ENCODE assay signal across 1 cellular context in the genomic region with DNA sequence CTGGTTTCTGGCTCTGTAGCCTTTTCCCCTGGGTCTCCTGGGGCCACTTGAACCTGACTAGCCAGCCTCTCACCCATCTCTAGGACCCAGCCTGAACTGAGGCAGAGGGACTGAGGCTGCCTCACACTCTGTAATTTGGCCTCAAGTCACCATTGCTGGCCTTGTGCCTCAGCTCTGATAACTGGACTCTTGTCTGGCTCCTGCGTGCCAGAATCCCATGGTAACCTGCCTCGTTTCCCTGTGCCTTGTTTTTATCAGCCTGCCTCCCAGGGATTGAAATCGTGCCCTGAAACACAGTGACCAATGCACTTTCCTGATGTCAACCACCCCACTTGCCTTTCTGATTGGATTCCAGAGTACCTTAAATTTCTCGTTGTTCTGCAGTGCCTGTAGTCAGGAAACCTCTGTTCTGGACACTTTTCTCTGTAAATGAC.
TF ChIP-seq lines count a peak whose summit lies in the region.

No MANE protein-coding gene starts in this region.

TF ChIP-seq in GM23338, 12 proteins besides CTCF, POLR2A, EP300 and RAD21 (continued from another document):
- TF ChIP-seq, protein P1, sequence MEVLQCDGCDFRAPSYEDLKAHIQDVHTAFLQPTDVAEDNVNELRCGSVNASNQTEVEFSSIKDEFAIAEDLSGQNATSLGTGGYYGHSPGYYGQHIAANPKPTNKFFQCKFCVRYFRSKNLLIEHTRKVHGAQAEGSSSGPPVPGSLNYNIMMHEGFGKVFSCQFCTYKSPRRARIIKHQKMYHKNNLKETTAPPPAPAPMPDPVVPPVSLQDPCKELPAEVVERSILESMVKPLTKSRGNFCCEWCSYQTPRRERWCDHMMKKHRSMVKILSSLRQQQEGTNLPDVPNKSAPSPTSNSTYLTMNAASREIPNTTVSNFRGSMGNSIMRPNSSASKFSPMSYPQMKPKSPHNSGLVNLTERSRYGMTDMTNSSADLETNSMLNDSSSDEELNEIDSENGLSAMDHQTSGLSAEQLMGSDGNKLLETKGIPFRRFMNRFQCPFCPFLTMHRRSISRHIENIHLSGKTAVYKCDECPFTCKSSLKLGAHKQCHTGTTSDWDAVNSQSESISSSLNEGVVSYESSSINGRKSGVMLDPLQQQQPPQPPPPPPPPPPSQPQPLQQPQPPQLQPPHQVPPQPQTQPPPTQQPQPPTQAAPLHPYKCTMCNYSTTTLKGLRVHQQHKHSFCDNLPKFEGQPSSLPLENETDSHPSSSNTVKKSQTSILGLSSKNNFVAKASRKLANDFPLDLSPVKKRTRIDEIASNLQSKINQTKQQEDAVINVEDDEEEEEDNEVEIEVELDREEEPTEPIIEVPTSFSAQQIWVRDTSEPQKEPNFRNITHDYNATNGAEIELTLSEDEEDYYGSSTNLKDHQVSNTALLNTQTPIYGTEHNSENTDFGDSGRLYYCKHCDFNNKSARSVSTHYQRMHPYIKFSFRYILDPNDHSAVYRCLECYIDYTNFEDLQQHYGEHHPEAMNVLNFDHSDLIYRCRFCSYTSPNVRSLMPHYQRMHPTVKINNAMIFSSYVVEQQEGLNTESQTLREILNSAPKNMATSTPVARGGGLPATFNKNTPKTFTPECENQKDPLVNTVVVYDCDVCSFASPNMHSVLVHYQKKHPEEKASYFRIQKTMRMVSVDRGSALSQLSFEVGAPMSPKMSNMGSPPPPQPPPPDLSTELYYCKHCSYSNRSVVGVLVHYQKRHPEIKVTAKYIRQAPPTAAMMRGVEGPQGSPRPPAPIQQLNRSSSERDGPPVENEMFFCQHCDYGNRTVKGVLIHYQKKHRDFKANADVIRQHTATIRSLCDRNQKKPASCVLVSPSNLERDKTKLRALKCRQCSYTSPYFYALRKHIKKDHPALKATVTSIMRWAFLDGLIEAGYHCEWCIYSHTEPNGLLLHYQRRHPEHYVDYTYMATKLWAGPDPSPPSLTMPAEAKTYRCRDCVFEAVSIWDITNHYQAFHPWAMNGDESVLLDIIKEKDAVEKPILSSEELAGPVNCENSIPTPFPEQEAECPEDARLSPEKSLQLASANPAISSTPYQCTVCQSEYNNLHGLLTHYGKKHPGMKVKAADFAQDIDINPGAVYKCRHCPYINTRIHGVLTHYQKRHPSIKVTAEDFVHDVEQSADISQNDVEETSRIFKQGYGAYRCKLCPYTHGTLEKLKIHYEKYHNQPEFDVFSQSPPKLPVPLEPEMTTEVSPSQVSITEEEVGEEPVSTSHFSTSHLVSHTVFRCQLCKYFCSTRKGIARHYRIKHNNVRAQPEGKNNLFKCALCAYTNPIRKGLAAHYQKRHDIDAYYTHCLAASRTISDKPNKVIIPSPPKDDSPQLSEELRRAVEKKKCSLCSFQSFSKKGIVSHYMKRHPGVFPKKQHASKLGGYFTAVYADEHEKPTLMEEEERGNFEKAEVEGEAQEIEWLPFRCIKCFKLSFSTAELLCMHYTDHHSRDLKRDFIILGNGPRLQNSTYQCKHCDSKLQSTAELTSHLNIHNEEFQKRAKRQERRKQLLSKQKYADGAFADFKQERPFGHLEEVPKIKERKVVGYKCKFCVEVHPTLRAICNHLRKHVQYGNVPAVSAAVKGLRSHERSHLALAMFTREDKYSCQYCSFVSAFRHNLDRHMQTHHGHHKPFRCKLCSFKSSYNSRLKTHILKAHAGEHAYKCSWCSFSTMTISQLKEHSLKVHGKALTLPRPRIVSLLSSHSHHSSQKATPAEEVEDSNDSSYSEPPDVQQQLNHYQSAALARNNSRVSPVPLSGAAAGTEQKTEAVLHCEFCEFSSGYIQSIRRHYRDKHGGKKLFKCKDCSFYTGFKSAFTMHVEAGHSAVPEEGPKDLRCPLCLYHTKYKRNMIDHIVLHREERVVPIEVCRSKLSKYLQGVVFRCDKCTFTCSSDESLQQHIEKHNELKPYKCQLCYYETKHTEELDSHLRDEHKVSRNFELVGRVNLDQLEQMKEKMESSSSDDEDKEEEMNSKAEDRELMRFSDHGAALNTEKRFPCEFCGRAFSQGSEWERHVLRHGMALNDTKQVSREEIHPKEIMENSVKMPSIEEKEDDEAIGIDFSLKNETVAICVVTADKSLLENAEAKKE (CRISPR knock-in tag; IDR thresholded peaks at IDR 0.05) = no peak
- TF ChIP-seq ZNF331 (CRISPR knock-in tag; IDR thresholded peaks at IDR 0.05; ENCODE audit: low read depth) (no peak), NANOG (IDR thresholded peaks at IDR 0.05; ENCODE audit: borderline replicate concordance) (no peak)
- TF ChIP-seq, protein P2, sequence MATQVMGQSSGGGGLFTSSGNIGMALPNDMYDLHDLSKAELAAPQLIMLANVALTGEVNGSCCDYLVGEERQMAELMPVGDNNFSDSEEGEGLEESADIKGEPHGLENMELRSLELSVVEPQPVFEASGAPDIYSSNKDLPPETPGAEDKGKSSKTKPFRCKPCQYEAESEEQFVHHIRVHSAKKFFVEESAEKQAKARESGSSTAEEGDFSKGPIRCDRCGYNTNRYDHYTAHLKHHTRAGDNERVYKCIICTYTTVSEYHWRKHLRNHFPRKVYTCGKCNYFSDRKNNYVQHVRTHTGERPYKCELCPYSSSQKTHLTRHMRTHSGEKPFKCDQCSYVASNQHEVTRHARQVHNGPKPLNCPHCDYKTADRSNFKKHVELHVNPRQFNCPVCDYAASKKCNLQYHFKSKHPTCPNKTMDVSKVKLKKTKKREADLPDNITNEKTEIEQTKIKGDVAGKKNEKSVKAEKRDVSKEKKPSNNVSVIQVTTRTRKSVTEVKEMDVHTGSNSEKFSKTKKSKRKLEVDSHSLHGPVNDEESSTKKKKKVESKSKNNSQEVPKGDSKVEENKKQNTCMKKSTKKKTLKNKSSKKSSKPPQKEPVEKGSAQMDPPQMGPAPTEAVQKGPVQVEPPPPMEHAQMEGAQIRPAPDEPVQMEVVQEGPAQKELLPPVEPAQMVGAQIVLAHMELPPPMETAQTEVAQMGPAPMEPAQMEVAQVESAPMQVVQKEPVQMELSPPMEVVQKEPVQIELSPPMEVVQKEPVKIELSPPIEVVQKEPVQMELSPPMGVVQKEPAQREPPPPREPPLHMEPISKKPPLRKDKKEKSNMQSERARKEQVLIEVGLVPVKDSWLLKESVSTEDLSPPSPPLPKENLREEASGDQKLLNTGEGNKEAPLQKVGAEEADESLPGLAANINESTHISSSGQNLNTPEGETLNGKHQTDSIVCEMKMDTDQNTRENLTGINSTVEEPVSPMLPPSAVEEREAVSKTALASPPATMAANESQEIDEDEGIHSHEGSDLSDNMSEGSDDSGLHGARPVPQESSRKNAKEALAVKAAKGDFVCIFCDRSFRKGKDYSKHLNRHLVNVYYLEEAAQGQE (IDR thresholded peaks at IDR 0.05; ENCODE audit: unreplicated experiment) = no peak
